Comparison of ENCODE assay signal across 22 cellular contexts in genomic region chr4:110907801-110908313, GRCh38.
"Had no signal": no experiment of that assay in that cellular context is flagged by ENCODE, and none has a peak within 500 bp of the region (broad histone marks: within the 10 kb centered on the region; RNA-seq: fewer than 3 reads in every experiment).

No MANE protein-coding gene starts in this region.

- H3K27ac ChIP-seq: KMS-11, RWPE1, SJCRH30 had no signal

- H3K36me3 ChIP-seq: MG63, SJCRH30 had no signal

- H3K9me3 ChIP-seq: MG63, SJCRH30 had no signal

- DNase-seq: Kasumi-1, MG63, NCI-H1092, NCI-H1105 treated with DMSO at 0.1 percent for 48 hours, NCI-H1417 treated with DMSO at 0.1 percent for 48 hours, NCI-H146, NCI-H1694 treated with DMSO at 0.1 percent for 48 hours, NCI-H1930, NCI-H2081, NCI-H2107, NCI-H2227 treated with DMSO at 0.1 percent for 48 hours, NCI-H524, NCI-H526 treated with DMSO at 0.1 percent for 48 hours, NCI-H748 treated with DMSO at 0.1 percent for 48 hours, SHP77 treated with DMSO at 0.1 percent for 48 hours, SJCRH30, T-helper 1 cell, T-helper 17 cell had no signal

- H3K4me3 ChIP-seq: K562, MG63, SJCRH30 had no signal

- FAIRE-seq: HTR-8/SVneo, K562 had no signal

- H3K27me3 ChIP-seq: MG63, SJCRH30 had no signal
